In the genomic region with DNA sequence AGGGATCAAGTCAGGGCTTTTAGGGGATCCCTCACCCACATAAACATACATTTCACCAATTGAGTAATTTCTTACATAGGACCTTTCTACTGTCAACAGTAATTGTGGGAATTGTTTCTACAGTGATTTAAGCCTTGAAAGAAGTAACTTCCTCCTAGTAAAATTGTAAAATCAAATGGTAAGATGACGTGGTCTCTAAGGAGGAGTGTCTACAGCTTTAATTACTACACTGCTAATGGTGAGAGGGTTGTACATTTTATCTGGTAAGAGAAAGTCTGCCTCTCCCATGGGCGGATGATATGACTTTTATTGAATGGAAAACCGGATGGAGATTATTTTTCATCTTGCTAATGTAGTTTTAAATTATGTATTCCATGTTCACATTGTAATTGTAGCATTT, we compare ENCODE assay signal across 16 cellular contexts.
DNase-seq lines count a peak whose midpoint lies in the region; ATAC-seq and TF ChIP-seq lines count a peak whose summit lies in the region.
"Had no signal": no experiment of that assay in that cellular context is flagged by ENCODE, and none has a peak within 500 bp of the region (broad histone marks: within the 10 kb centered on the region; RNA-seq: fewer than 3 reads in every experiment).

No MANE protein-coding gene starts in this region.

- peaks cover 50% of the 10 kb centered on the region for H3K79me2 ChIP-seq in Loucy (ENCODE audit: insufficient read depth, low read length)
- no peaks in the 10 kb centered on the region for H3K79me2 ChIP-seq in PC-9 (ENCODE audit: low read depth)

- H3K9me2 ChIP-seq in Loucy (replicated peaks; ENCODE audit: low read depth, low read length): no peaks in the 10 kb centered on the region
- H3K9me2 ChIP-seq in PC-9 (ENCODE audit: insufficient read depth): no peaks in the 10 kb centered on the region

- no peaks in the 10 kb centered on the region for H3K9me3 Mint-ChIP-seq in activated T-helper 2 cell treated with anti-CD3 and anti-CD28 coated beads, Interferon-gamma antibody, Interleukin-2, Interleukin-4, amounts not matched to agents 10 μg/mL and 5 μg/mL and 100 μg/mL, durations not matched to agents 14 hours and 24 hours and 36 hours
- no peaks in the 10 kb centered on the region for H3K9me3 Mint-ChIP-seq in natural killer cell
- H3K9me3 Mint-ChIP-seq: nephron had no signal

- H3K27ac Mint-ChIP-seq in activated T-helper 2 cell treated with anti-CD3 and anti-CD28 coated beads, Interferon-gamma antibody, Interleukin-2, Interleukin-4, amounts not matched to agents 10 μg/mL and 5 μg/mL and 100 μg/mL, durations not matched to agents 14 hours and 24 hours and 36 hours: no peak overlapping the region
- peak overlapping the region; percentile 82 to 90 for H3K27ac Mint-ChIP-seq in natural killer cell

- peak overlapping the region; percentile 55 for H3K9ac ChIP-seq in Loucy (ENCODE audit: low read depth, low read length, poor library complexity, severe bottlenecking)

- CTCF ChIA-PET in PC-9 (lab: Charles Lee): no interaction called here

- H3K4me3 ChIP-seq in Loucy (ENCODE audit: low read length, poor library complexity, severe bottlenecking): peak overlapping the region; percentile 51
- H3K4me3 ChIP-seq in PC-9: no peak overlapping the region

- POLR2A ChIA-PET in PC-9 (lab: Charles Lee; ENCODE audit: unreplicated experiment): no interaction called here

- ATAC-seq in natural killer cell (no peak), HG03432 (IDR thresholded peaks at IDR 0.05; ENCODE audit: unreplicated experiment) (no peak)
- ATAC-seq: esophagus mucosa had no signal

- H3K36me3 Mint-ChIP-seq in activated T-helper 2 cell treated with anti-CD3 and anti-CD28 coated beads, Interferon-gamma antibody, Interleukin-2, Interleukin-4, amounts not matched to agents 10 μg/mL and 5 μg/mL and 100 μg/mL, durations not matched to agents 14 hours and 24 hours and 36 hours (ENCODE audit: low read depth): peaks cover 8% of the 10 kb centered on the region
- peaks cover 7% of the 10 kb centered on the region for H3K36me3 Mint-ChIP-seq in natural killer cell

- H3K27me3 ChIP-seq in Loucy (ENCODE audit: insufficient read depth, low read length, poor library complexity, severe bottlenecking) (no peaks in the 10 kb centered on the region), PC-9 (ENCODE audit: insufficient read depth, low read depth) (no peaks in the 10 kb centered on the region)
- H3K27me3 ChIP-seq: heart right ventricle had no signal

- BruUV-seq in PC-9 (replicated peaks; lab: Mats Ljungman, UMichigan): no TSS peak

- DNase-seq in SIG-M5 treated with dmso at 0.1 percent for 504 hours (lab: John Stamatoyannopoulos, UW; ENCODE audit: unreplicated experiment) (peak; percentile 18), SIG-M5 (lab: John Stamatoyannopoulos, UW) (no peak), natural killer cell (no peak), ureter (ENCODE audit: low spot score) (no peak), PC-9 (no peak)
- DNase-seq in activated T-helper 2 cell treated with anti-CD3 and anti-CD28 coated beads, Interferon-gamma antibody, Interleukin-2, Interleukin-4, amounts not matched to agents 10 μg/mL and 5 μg/mL and 100 μg/mL, durations not matched to agents 14 hours and 24 hours and 36 hours (ENCODE audit: low spot score): no peak
- DNase-seq: COR-L47; GDM1; heart right ventricle; left cardiac atrium; NCI-H2227 treated with DMSO at 0.1 percent for 48 hours; stimulated activated CD4-positive, alpha-beta T cell treated with anti-CD3 and anti-CD28 coated beads, Interleukin-4, amount 100 ng/mL, for 24 hours had no signal

- 0 out of 2 replicates have a peak, but pooled peaks cover 4% of the 10 kb centered on the region for H3F3A ChIP-seq in Loucy (ENCODE audit: low read depth)
- no peaks in the 10 kb centered on the region for H3F3A ChIP-seq in PC-9 (ENCODE audit: insufficient read depth, low read depth)

- H3K36me3 ChIP-seq in Loucy (ENCODE audit: insufficient read depth, low read length): peaks cover 15% of the 10 kb centered on the region; the same call in 1 of the 2 replicates
- no peaks in the 10 kb centered on the region for H3K36me3 ChIP-seq in PC-9 (ENCODE audit: low read depth)

- TF ChIP-seq CTCF in Loucy (conservative IDR thresholded peaks at IDR 0.05; ENCODE audit: low read length): no peak
- TF ChIP-seq CTCF in natural killer cell (IDR thresholded peaks at IDR 0.05): no peak
- TF ChIP-seq CTCF in PC-9 (conservative IDR thresholded peaks at IDR 0.05): no peak

- intact Hi-C loops in activated T-helper 2 cell treated with anti-CD3 and anti-CD28 coated beads, Interferon-gamma antibody, Interleukin-2, Interleukin-4, amounts not matched to agents 10 μg/mL and 5 μg/mL and 100 μg/mL, durations not matched to agents 14 hours and 24 hours and 36 hours (cut with micrococcal nuclease): loop anchor here (2.0 kb wide), 1 partner anchor 37 kb away; no protein-coding TSS in a partner anchor
- intact Hi-C loops in natural killer cell (cut with micrococcal nuclease) (loop anchor here (2.0 to 10.0 kb wide), 2 partner anchors 37 to 301 kb away; no protein-coding TSS in a partner anchor), PC-9 (cut with micrococcal nuclease; ENCODE audit: unreplicated experiment) (no loop called here)

- H3K4me2 ChIP-seq in Loucy (ENCODE audit: low read depth, low read length, poor library complexity, severe bottlenecking) (peak overlapping the region; percentile 57), PC-9 (no peak overlapping the region)

- H4K20me1 ChIP-seq in Loucy (ENCODE audit: insufficient read depth, low read length, poor library complexity, severe bottlenecking) (peaks cover 4% of the 10 kb centered on the region), PC-9 (ENCODE audit: insufficient read depth) (no peaks in the 10 kb centered on the region)

- H3K27ac ChIP-seq in PC-9: no peak overlapping the region

- H3K4me1 ChIP-seq in Loucy (ENCODE audit: insufficient read depth, low read length, poor library complexity, severe bottlenecking) (peaks cover 40% of the 10 kb centered on the region), PC-9 (replicated peaks; ENCODE audit: insufficient read depth) (no peaks in the 10 kb centered on the region)

- H3K9me3 ChIP-seq in Loucy (ENCODE audit: insufficient read depth, low read depth, low read length) (no peaks in the 10 kb centered on the region), PC-9 (ENCODE audit: insufficient read depth, low read depth) (no peaks in the 10 kb centered on the region)
- H3K9me3 ChIP-seq: heart right ventricle had no signal

- H3K27me3 Mint-ChIP-seq in activated T-helper 2 cell treated with anti-CD3 and anti-CD28 coated beads, Interferon-gamma antibody, Interleukin-2, Interleukin-4, amounts not matched to agents 10 μg/mL and 5 μg/mL and 100 μg/mL, durations not matched to agents 14 hours and 24 hours and 36 hours (ENCODE audit: low read depth): no peaks in the 10 kb centered on the region
- H3K27me3 Mint-ChIP-seq in natural killer cell (ENCODE audit: low read depth in 2 of 2): no peaks in the 10 kb centered on the region

- H2AFZ ChIP-seq in Loucy (ENCODE audit: low read length) (no peak overlapping the region), PC-9 (no peak overlapping the region)

- peak overlapping the region; percentile 60 for H3K4me3 Mint-ChIP-seq in activated T-helper 2 cell treated with anti-CD3 and anti-CD28 coated beads, Interferon-gamma antibody, Interleukin-2, Interleukin-4, amounts not matched to agents 10 μg/mL and 5 μg/mL and 100 μg/mL, durations not matched to agents 14 hours and 24 hours and 36 hours (ENCODE audit: low read depth)
- H3K4me3 Mint-ChIP-seq in natural killer cell: peak overlapping the region; percentile 87
- H3K4me3 Mint-ChIP-seq: nephron had no signal

- H3K4me1 Mint-ChIP-seq in activated T-helper 2 cell treated with anti-CD3 and anti-CD28 coated beads, Interferon-gamma antibody, Interleukin-2, Interleukin-4, amounts not matched to agents 10 μg/mL and 5 μg/mL and 100 μg/mL, durations not matched to agents 14 hours and 24 hours and 36 hours (ENCODE audit: low read depth): peaks cover 35% of the 10 kb centered on the region
- peaks cover 45 to 58% of the 10 kb centered on the region in 2 donors for H3K4me1 Mint-ChIP-seq in natural killer cell
